8 cellular contexts compared by ENCODE assay signal in genomic region chr1:6727535-6727934, GRCh38. TPM values are rescaled to one million over a fixed set of nuclear protein-coding genes. Genes with fewer than 3 reads are reported as not detected.
DNase-seq lines count a peak whose midpoint lies in the region; ATAC-seq and TF ChIP-seq lines count a peak whose summit lies in the region.

No MANE protein-coding gene starts in this region.

- TF ChIP-seq CTCF in astrocyte of the cerebellum (IDR thresholded peaks at IDR 0.05; ENCODE audit: low read depth, low read length, missing control alignments) = peak; percentile 89

- no peak overlapping the region for H3K4me3 Mint-ChIP-seq in immature natural killer cell

- no peak overlapping the region for H3K4me3 ChIP-seq in astrocyte of the cerebellum (ENCODE audit: low read depth, low read length)

- ATAC-seq in HG03135 (IDR thresholded peaks at IDR 0.05; ENCODE audit: unreplicated experiment) = no peak

- H3K4me1 Mint-ChIP-seq in immature natural killer cell = no peaks in the 10 kb centered on the region

- no peaks in the 10 kb centered on the region for H3K36me3 Mint-ChIP-seq in immature natural killer cell

- H3K27ac Mint-ChIP-seq in immature natural killer cell = no peak overlapping the region

- DNase-seq in Daoy (ENCODE audit: low read depth) = peak; percentile 68
- DNase-seq in LoVo (ENCODE audit: low spot score) = peak; percentile 61
- DNase-seq in SW480 (ENCODE audit: low spot score) = peak; percentile 52
- no peak for DNase-seq in astrocyte of the cerebellum (ENCODE audit: low read depth)
- DNase-seq in immature natural killer cell = peak; percentile 27 to 46 (median 28)
- DNase-seq in stimulated activated CD4-positive, alpha-beta T cell treated with anti-CD3 and anti-CD28 coated beads, Interleukin-2, amount 100 ng/mL, for 24 hours = peak; percentile 68 to 73
- DNase-seq in cerebellar nuclear complex (lab: John Stamatoyannopoulos, UW) = no peak

- H3K27me3 Mint-ChIP-seq in immature natural killer cell (ENCODE audit: low read depth in 3 of 3) = peaks cover 1 to 9% (median 2%) of the 10 kb centered on the region in 3 donors

- in situ Hi-C loops in astrocyte of the cerebellum (cut with HindIII; ENCODE audit: low sequenced_read_pairs) = loop anchor here (5.0 kb wide), 1 partner anchor 45 kb away; no protein-coding TSS in a partner anchor

- H3K9me3 Mint-ChIP-seq in immature natural killer cell = no peaks in the 10 kb centered on the region

RNA-seq across cellular contexts. Expression of gene DNAJC11, which starts 25.9 kb away (rescaled TPM):
- 45.7 and 48.3 TPM in 2 replicates for total RNA-seq in Daoy (2014; rRNA removed; shearing (Covaris generic))
- polyA plus RNA-seq in immature natural killer cell = 10 to 100 TPM in 2 of 3 donors, 1 to 10 TPM in 1; 9.6 to 22.6 (median 13.5) TPM

RNA-seq across cellular contexts. Expression of gene CAMTA1, which starts 57.7 kb away (rescaled TPM):
- 76.0 and 105 TPM in 2 replicates for total RNA-seq in Daoy (2014; rRNA removed; shearing (Covaris generic))
- polyA plus RNA-seq in immature natural killer cell = 10 to 100 TPM; 52.7 to 89.0 (median 71.0) TPM

Comparison
In these comparisons a context has a peak if more than half of its experiments do, and no peak if none do; other contexts are left out.
1. DNase-seq: peak in Daoy (single experiment), LoVo (single experiment), SW480 (single experiment), immature natural killer cell (3 of 3) and stimulated activated CD4-positive, alpha-beta T cell treated with anti-CD3 and anti-CD28 coated beads, Interleukin-2, amount 100 ng/mL, for 24 hours (2 of 2); none in astrocyte of the cerebellum (single experiment) and cerebellar nuclear complex (0 of 2).